Comparison of ENCODE assay signal across 21 cellular contexts in genomic region chr7:101651116-101651515, GRCh38. TPM values are rescaled to one million over a fixed set of nuclear protein-coding genes. Genes with fewer than 3 reads are reported as not detected.
DNase-seq lines count a peak whose midpoint lies in the region; ATAC-seq, FAIRE-seq and TF ChIP-seq lines count a peak whose summit lies in the region.
"Had no signal": no experiment of that assay in that cellular context is flagged by ENCODE, and none has a peak within 500 bp of the region (broad histone marks: within the 10 kb centered on the region; RNA-seq: fewer than 3 reads in every experiment).

No MANE protein-coding gene starts in this region.

- intact Hi-C loops in HepG2 (cut with micrococcal nuclease; ENCODE audit: unreplicated experiment): no loop called here
- intact Hi-C loops in right lobe of liver (cut with DNase I): no loop called here

- H3K9me2 ChIP-seq in OCI-LY1 (ENCODE audit: low read depth, low read length): no peaks in the 10 kb centered on the region

- TF ChIP-seq RAD21 in HepG2 (CRISPR knock-in tag; IDR thresholded peaks at IDR 0.05): no peak

- POLR2A ChIA-PET in HepG2 (lab: Yijun Ruan, JAX): no interaction called here

- H3K9ac ChIP-seq in HepG2 (ENCODE audit: insufficient read depth, low read depth, low read length) (no peak overlapping the region), OCI-LY1 (ENCODE audit: low read length) (peak overlapping the region; percentile 37; the same call in 1 of the 2 replicates), fibroblast of lung (ENCODE audit: insufficient read depth, low read length) (no peak overlapping the region), skeletal muscle tissue (ENCODE audit: low read depth in 1 of 3, low read length in 3 of 3) (peak overlapping the region; percentile 50 to 70 (median 51))
- H3K9ac ChIP-seq: GM23248 had no signal

- H3K79me2 ChIP-seq in HepG2 (ENCODE audit: insufficient read depth, low read length) (no peaks in the 10 kb centered on the region), OCI-LY1 (ENCODE audit: insufficient read depth, low read length) (no peaks in the 10 kb centered on the region), fibroblast of lung (ENCODE audit: control insufficient read depth, insufficient read depth, low read length) (no peaks in the 10 kb centered on the region)

- TF ChIP-seq EP300 in HepG2 (IDR thresholded peaks at IDR 0.05; ENCODE audit: low read depth in 2 of 2, low read length in 2 of 2) (no peak), HepG2 (CRISPR knock-in tag; IDR thresholded peaks at IDR 0.05; ENCODE audit: borderline replicate concordance) (no peak)

- H4K20me1 ChIP-seq in HepG2 (ENCODE audit: insufficient read depth, low read length) (0 out of 2 replicates have a peak, but pooled peaks cover 2% of the 10 kb centered on the region), OCI-LY1 (ENCODE audit: insufficient read depth, low read length) (no peaks in the 10 kb centered on the region), fibroblast of lung (ENCODE audit: control insufficient read depth, extremely low read depth, insufficient read depth, low read length) (no peaks in the 10 kb centered on the region)

- FAIRE-seq in HepG2 (lab: Jason Lieb, UNC): no peak
- FAIRE-seq: GM19239 had no signal

- BruUV-seq in HepG2 (replicated peaks; lab: Mats Ljungman, UMichigan): no TSS peak

- in situ Hi-C loops in HepG2 (cut with HindIII; ENCODE audit: extremely low pct_ligation_motif_present, low pct_unique_long_range_greater_than_20kb): no loop called here

- H3K27ac ChIP-seq in HepG2 (ENCODE audit: extremely low read length, insufficient read depth, low read length) (no peak overlapping the region), right lobe of liver (no peak overlapping the region), OCI-LY1 (ENCODE audit: low read depth, low read length, poor library complexity, severe bottlenecking) (peak overlapping the region; percentile 40), fibroblast of lung (ENCODE audit: insufficient read depth, low read length) (no peak overlapping the region), skeletal muscle tissue (ENCODE audit: low read depth, low read length) (no peak overlapping the region)
- H3K27ac ChIP-seq: GM23248 had no signal

- WGBS in HepG2 (ENCODE audit: low lambda C conversion rate): 10% methylated on average over 2 of the region's 4 CpGs
- 30% methylated on average over 2 of the region's 4 CpGs for WGBS in right lobe of liver (ENCODE audit: insufficient coverage, low coverage, low lambda C conversion rate, missing lambda C conversion rate)

- peaks cover 1 to 21% of the 10 kb centered on the region in 2 experiments; a peak in 2 of 5 replicates for H3K27me3 ChIP-seq in HepG2 (ENCODE audit: control insufficient read depth in 1 of 2, insufficient read depth in 2 of 2, low read length in 2 of 2)
- no peaks in the 10 kb centered on the region for H3K27me3 ChIP-seq in right lobe of liver
- H3K27me3 ChIP-seq in OCI-LY1 (ENCODE audit: insufficient read depth, low read length): peaks cover 3% of the 10 kb centered on the region; the same call in 1 of the 2 replicates
- H3K27me3 ChIP-seq in fibroblast of lung (ENCODE audit: control insufficient read depth, insufficient read depth, low read length): no peaks in the 10 kb centered on the region
- H3K27me3 ChIP-seq in skeletal muscle tissue (ENCODE audit: control insufficient read depth in 3 of 3, insufficient read depth in 3 of 3, low read length in 3 of 3): no peaks in the 10 kb centered on the region

- no peak overlapping the region for H2AFZ ChIP-seq in HepG2 (ENCODE audit: low read length)
- H2AFZ ChIP-seq in OCI-LY1 (ENCODE audit: low read length): no peak overlapping the region
- H2AFZ ChIP-seq in fibroblast of lung (ENCODE audit: low read length): no peak overlapping the region
- H2AFZ ChIP-seq: GM23248 had no signal

- peak overlapping the region; percentile 23; the same call in 1 of the 2 replicates for H3K4me2 ChIP-seq in HepG2 (ENCODE audit: low read depth, low read length)
- peak overlapping the region; percentile 57 for H3K4me2 ChIP-seq in OCI-LY1 (ENCODE audit: low read length)
- H3K4me2 ChIP-seq in fibroblast of lung (ENCODE audit: extremely low read depth, insufficient read depth, low read length): peak overlapping the region; percentile 40

- no peak overlapping the region; a peak in 1 of 6 replicates for H3K4me3 ChIP-seq in HepG2 (replicated peaks in 1 of 3; ENCODE audit: insufficient read depth in 1 of 3, low read depth in 2 of 3, low read length in 3 of 3)
- H3K4me3 ChIP-seq in right lobe of liver: no peak overlapping the region
- peak overlapping the region; percentile 43 for H3K4me3 ChIP-seq in OCI-LY1 (ENCODE audit: low read depth, low read length, poor library complexity, severe bottlenecking)
- H3K4me3 ChIP-seq in fibroblast of lung (replicated peaks in 1 of 4; ENCODE audit: control extremely low read depth in 1 of 4, insufficient read depth in 1 of 4, low read depth in 3 of 4, low read length in 4 of 4): no peak overlapping the region
- H3K4me3 ChIP-seq in skeletal muscle tissue (ENCODE audit: low read length in 3 of 3): peak overlapping the region; percentile 41 to 70 (median 51)
- H3K4me3 ChIP-seq: GM23248 had no signal

- no peaks in the 10 kb centered on the region for H3F3A ChIP-seq in OCI-LY1 (ENCODE audit: insufficient read depth, low read length)

- ATAC-seq in HepG2: no peak
- ATAC-seq in right lobe of liver: no peak
- no peak for ATAC-seq in HG02970 (IDR thresholded peaks at IDR 0.05; ENCODE audit: low FRiP score, unreplicated experiment)

- H3K9me3 ChIP-seq in HepG2 (ENCODE audit: low read length) (no peaks in the 10 kb centered on the region), right lobe of liver (no peaks in the 10 kb centered on the region), OCI-LY1 (ENCODE audit: low read length) (no peaks in the 10 kb centered on the region), fibroblast of lung (ENCODE audit: control insufficient read depth, insufficient read depth, low read depth, low read length) (no peaks in the 10 kb centered on the region), skeletal muscle tissue (ENCODE audit: control insufficient read depth in 3 of 3, low read length in 3 of 3) (no peaks in the 10 kb centered on the region)

- CTCF ChIA-PET in HepG2 (lab: Yijun Ruan, JAX; ENCODE audit: low intra/inter-chr PET ratio, low total read pairs): no interaction called here

- DNase-seq in HepG2 (ENCODE audit: low spot score) (no peak), right lobe of liver (no peak), fibroblast of lung (ENCODE audit: low read depth in 2 of 2) (no peak), NOMO-1 treated with DMSO at 0.1 percent for 48 hours (lab: John Stamatoyannopoulos, UW; ENCODE audit: unreplicated experiment) (no peak), amygdala (lab: John Stamatoyannopoulos, UW) (no peak)
- DNase-seq: 8988T; CD4-positive, CD25-positive, alpha-beta regulatory T cell; DMS79; GDM1; HFFc6; NCI-H146; NCI-H2107; NCI-H226; NCI-H526 treated with DMSO at 0.1 percent for 48 hours; NK-92 treated with Interleukin-12 subunit alpha and Interleukin-12 subunit beta, amount 100 ng/mL, for 24 hours; SHP77 treated with DMSO at 0.1 percent for 48 hours had no signal

- H3K36me3 ChIP-seq in HepG2 (replicated peaks in 1 of 2; ENCODE audit: control insufficient read depth in 1 of 2, insufficient read depth in 2 of 2, low read length in 2 of 2): no peaks in the 10 kb centered on the region
- no peaks in the 10 kb centered on the region for H3K36me3 ChIP-seq in right lobe of liver
- H3K36me3 ChIP-seq in OCI-LY1 (ENCODE audit: insufficient read depth, low read length): no peaks in the 10 kb centered on the region
- no peaks in the 10 kb centered on the region for H3K36me3 ChIP-seq in fibroblast of lung (ENCODE audit: control insufficient read depth, insufficient read depth, low read length)
- H3K36me3 ChIP-seq in skeletal muscle tissue (ENCODE audit: control insufficient read depth in 3 of 3, insufficient read depth in 3 of 3, low read length in 3 of 3): no peaks in the 10 kb centered on the region

- H3K4me1 ChIP-seq in HepG2 (ENCODE audit: insufficient read depth, low read length): no peaks in the 10 kb centered on the region
- no peaks in the 10 kb centered on the region for H3K4me1 ChIP-seq in right lobe of liver
- H3K4me1 ChIP-seq in OCI-LY1 (ENCODE audit: insufficient read depth, low read length, severe bottlenecking): peaks cover 16% of the 10 kb centered on the region
- no peaks in the 10 kb centered on the region for H3K4me1 ChIP-seq in fibroblast of lung (ENCODE audit: control insufficient read depth, extremely low read depth, insufficient read depth, low read length)
- peaks cover 9 to 18% (median 18%) of the 10 kb centered on the region in 3 donors for H3K4me1 ChIP-seq in skeletal muscle tissue (ENCODE audit: control insufficient read depth in 3 of 3, insufficient read depth in 3 of 3, low read length in 3 of 3)

- TF ChIP-seq CTCF in HepG2 (CRISPR knock-in tag; IDR thresholded peaks at IDR 0.05) (no peak), right lobe of liver (IDR thresholded peaks at IDR 0.05) (no peak), OCI-LY1 (IDR thresholded peaks at IDR 0.05; ENCODE audit: low read length) (no peak), fibroblast of lung (conservative IDR thresholded peaks at IDR 0.05 in 1 of 2, IDR thresholded peaks at IDR 0.05 in 1 of 2; ENCODE audit: low read depth in 1 of 2, low read length in 2 of 2) (no peak)

- no peak for TF ChIP-seq POLR2A in HepG2 (IDR thresholded peaks at IDR 0.05; ENCODE audit: insufficient read depth in 1 of 2, low read depth in 2 of 2, low read length in 2 of 2)
- no peak for TF ChIP-seq POLR2A in right lobe of liver (IDR thresholded peaks at IDR 0.05)

RNA-seq across cellular contexts. Expression of gene MYL10, which starts 22.0 kb away (rescaled TPM):
- not detected in 2 replicates for total RNA-seq in HepG2 (2016; rRNA removed; fragmentation: Illumina TruSeq; extraction: Trizol)
- total RNA-seq in HepG2 (2016; cell fraction: cytosol; rRNA removed; fragmentation: Illumina TruSeq; extraction: Trizol; ENCODE audit: low read depth): not detected in 2 replicates
- total RNA-seq in HepG2 (2016; cell fraction: insoluble cytoplasmic fraction; rRNA removed; fragmentation: Illumina TruSeq; extraction: Trizol): not detected in 2 replicates
- not detected in 2 replicates for total RNA-seq in HepG2 (2016; cell fraction: membrane; rRNA removed; fragmentation: Illumina TruSeq; extraction: Trizol)
- total RNA-seq in HepG2 (2016; cell fraction: nucleus; rRNA removed; fragmentation: Illumina TruSeq; extraction: Trizol): not detected in 2 replicates
- polyA plus RNA-seq in HepG2 (2011; rRNA removed): 0.16 TPM in 1 of 2 replicates, not detected in the other
- not detected in 2 replicates for polyA plus RNA-seq in HepG2 (2011; cell fraction: cytosol; rRNA removed)
- not detected in 2 replicates for polyA plus RNA-seq in HepG2 (2011; cell fraction: nucleus; rRNA removed)
- not detected in 2 replicates for polyA plus RNA-seq in HepG2 (2012)
- not detected in 2 replicates for polyA plus RNA-seq in HepG2 (2016; cell fraction: cytosol; fragmentation: Illumina TruSeq; extraction: Trizol; ENCODE audit: low read depth)
- polyA plus RNA-seq in HepG2 (2016; cell fraction: insoluble cytoplasmic fraction; fragmentation: Illumina TruSeq; extraction: Trizol; ENCODE audit: low read depth): not detected in 2 replicates
- not detected in 2 replicates for polyA plus RNA-seq in HepG2 (2016; cell fraction: membrane; fragmentation: Illumina TruSeq; extraction: Trizol; ENCODE audit: low read depth)
- not detected in 2 replicates for polyA plus RNA-seq in HepG2 (2016; cell fraction: nucleus; fragmentation: Illumina TruSeq; extraction: Trizol; ENCODE audit: insufficient read depth, low read depth)
- polyA minus RNA-seq in HepG2 (2011; rRNA and poly(A)+ RNA removed; ENCODE audit: low replicate concordance): not detected in 2 replicates
- polyA minus RNA-seq in HepG2 (2011; cell fraction: cytosol; rRNA and poly(A)+ RNA removed): not detected in 2 replicates
- polyA minus RNA-seq in HepG2 (2011; cell fraction: nucleus; rRNA and poly(A)+ RNA removed): not detected in 2 replicates
- not detected for total RNA-seq in right lobe of liver
- total RNA-seq in fibroblast of lung: not detected in 2 replicates
- not detected in 2 replicates for polyA plus RNA-seq in fibroblast of lung
- not detected in 2 replicates for polyA plus RNA-seq in fibroblast of lung (2012)
- polyA minus RNA-seq in fibroblast of lung (ENCODE audit: low replicate concordance): not detected in 2 replicates
- total RNA-seq in skeletal muscle tissue: 8.4 TPM
- total RNA-seq: CD4-positive, CD25-positive, alpha-beta regulatory T cell; GM23248; HFFc6 had no signal
- polyA plus RNA-seq: CD4-positive, CD25-positive, alpha-beta regulatory T cell; GM23248 had no signal

Comparison
In these comparisons a context has a peak if more than half of its experiments do, and no peak if none do; other contexts are left out.
1. H3K4me3 ChIP-seq: peak in OCI-LY1 (single experiment) and skeletal muscle tissue (3 of 3); none in HepG2 (0 of 3), right lobe of liver (0 of 3) and fibroblast of lung (0 of 4).
2. H3K9ac ChIP-seq: peak in OCI-LY1 (single experiment) and skeletal muscle tissue (3 of 3); none in HepG2 (single experiment) and fibroblast of lung (single experiment).
3. Peak in every context shown above with its lines, with median percentiles within 50 percentile points of each other: H3K4me2 ChIP-seq.